Comparison of ENCODE assay signal across 10 cellular contexts in genomic region chr3:196793224-196793623, GRCh38. TPM values are rescaled to one million over a fixed set of nuclear protein-coding genes. Genes with fewer than 3 reads are reported as not detected.
DNase-seq lines count a peak whose midpoint lies in the region; ATAC-seq and TF ChIP-seq lines count a peak whose summit lies in the region.
"Had no signal": no experiment of that assay in that cellular context is flagged by ENCODE, and none has a peak within 500 bp of the region (broad histone marks: within the 10 kb centered on the region; RNA-seq: fewer than 3 reads in every experiment).

No MANE protein-coding gene starts in this region.

- no peaks in the 10 kb centered on the region for H3K4me1 ChIP-seq in body of pancreas

- peak; percentile 48 for ATAC-seq in body of pancreas
- ATAC-seq in left lobe of liver, result peak; percentile 29
- ATAC-seq in GM18907 (IDR thresholded peaks at IDR 0.05; ENCODE audit: unreplicated experiment), result no peak
- no peak for ATAC-seq in GM18873 (IDR thresholded peaks at IDR 0.05; ENCODE audit: low FRiP score, unreplicated experiment)
- no peak for ATAC-seq in HG03135 (IDR thresholded peaks at IDR 0.05; ENCODE audit: unreplicated experiment)
- ATAC-seq: activated CD8-positive, alpha-beta memory T cell treated with anti-CD3 and anti-CD28 coated beads, Interleukin-2, amount 10 ng/mL, durations not matched to agents 7 days and 5 days had no signal

- H3K4me3 ChIP-seq in body of pancreas, result no peak overlapping the region

- DNase-seq in A172 (ENCODE audit: low spot score), result peak; percentile 98
- DNase-seq in HPDE6-E6E7 (ENCODE audit: extremely low spot score), result peak; percentile 80
- DNase-seq in body of pancreas, result no peak
- no peak for DNase-seq in left lobe of liver (ENCODE audit: low spot score)
- DNase-seq in SKM-1 treated with dmso at 0.1 percent for 144 hours (lab: John Stamatoyannopoulos, UW; ENCODE audit: unreplicated experiment), result no peak
- DNase-seq: activated CD8-positive, alpha-beta memory T cell treated with anti-CD3 and anti-CD28 coated beads, Interleukin-2, amount 10 ng/mL, durations not matched to agents 7 days and 5 days; stimulated activated CD4-positive, alpha-beta T cell treated with anti-CD3 and anti-CD28 coated beads, Interleukin-2, amount 100 ng/mL, for 24 hours had no signal

- H3K27me3 ChIP-seq in body of pancreas, result no peaks in the 10 kb centered on the region

- whole genome bisulfite sequencing in body of pancreas, 2 donors, result 48 to 58% methylated on average over 1 of the region's 1 CpG

- intact Hi-C loops in body of pancreas (cut with DNase I), result no loop called here

- no peaks in the 10 kb centered on the region for H3K36me3 ChIP-seq in body of pancreas (replicated peaks in 1 of 2; ENCODE audit: insufficient read depth in 1 of 2, low read depth in 2 of 2)

- no peak for TF ChIP-seq CTCF in body of pancreas (IDR thresholded peaks at IDR 0.05)

- no peak overlapping the region for H3K27ac ChIP-seq in body of pancreas

- no peak for TF ChIP-seq POLR2A in body of pancreas (IDR thresholded peaks at IDR 0.05)

- H3K9me3 ChIP-seq in body of pancreas, result no peaks in the 10 kb centered on the region

RNA-seq across cellular contexts. Expression of gene PAK2, which starts 53.6 kb away (rescaled TPM):
- total RNA-seq in A172 (2014; rRNA removed; shearing (Covaris generic)), result 46.0 and 54.0 TPM in 2 replicates
- total RNA-seq in body of pancreas, result 10 to 100 TPM; 27.5 to 28.3 TPM
- total RNA-seq in left lobe of liver, result 37.4 TPM

Comparison
In these comparisons a context has a peak if more than half of its experiments do, and no peak if none do; other contexts are left out.
1. DNase-seq: peak in A172 (single experiment) and HPDE6-E6E7 (single experiment); none in body of pancreas (0 of 4), left lobe of liver (single experiment) and SKM-1 treated with dmso at 0.1 percent for 144 hours (single experiment).
2. ATAC-seq: peak in body of pancreas (single experiment) and left lobe of liver (single experiment); none in GM18907 (single experiment), GM18873 (single experiment) and HG03135 (single experiment).